ENCODE assay signal across 8 cellular contexts in the genomic region with DNA sequence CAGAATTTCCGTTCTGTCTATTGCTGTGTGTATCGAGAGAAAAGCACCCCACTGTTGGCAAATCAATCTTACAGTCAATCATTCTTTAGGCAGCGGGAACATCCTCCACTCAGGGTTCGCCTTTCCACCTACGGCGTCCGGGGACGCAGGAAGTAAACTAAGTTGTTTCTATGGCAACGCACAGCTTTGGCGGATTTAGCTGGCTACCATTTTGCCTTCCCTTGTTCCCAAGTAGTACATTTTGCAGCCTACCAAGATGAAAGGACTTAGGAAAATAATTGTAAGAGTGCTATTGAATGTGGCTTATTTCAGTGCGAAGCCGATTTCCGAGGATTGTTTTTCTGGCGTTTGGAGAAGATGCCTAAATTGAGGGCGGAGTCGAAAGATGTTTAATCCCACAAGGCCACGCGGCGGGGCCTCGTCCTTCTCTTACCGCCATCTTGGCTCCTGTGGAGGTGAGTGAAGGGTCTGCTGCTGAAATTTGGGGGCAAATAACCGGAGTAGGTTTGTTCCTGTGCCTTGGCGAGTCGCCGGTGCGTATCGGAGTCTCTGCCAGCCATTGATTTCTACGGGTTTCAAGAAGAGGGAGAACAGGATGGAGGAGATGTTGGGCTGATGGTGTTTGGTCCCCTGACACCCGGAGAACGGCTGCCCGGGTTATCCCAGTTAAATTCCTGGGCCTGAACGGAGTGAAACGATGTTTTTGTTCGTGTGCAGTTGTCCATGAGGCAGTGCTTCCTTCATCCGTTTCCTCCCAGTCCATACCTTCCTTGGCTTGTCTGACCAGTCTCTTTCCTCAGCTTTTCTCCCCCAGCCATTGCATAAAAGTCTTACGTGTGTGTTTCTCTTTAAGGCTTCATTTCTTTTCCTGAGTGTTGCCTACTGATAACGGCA. TPM values are rescaled to one million over a fixed set of nuclear protein-coding genes. Genes with fewer than 3 reads are reported as not detected.
DNase-seq lines count a peak whose midpoint lies in the region; ATAC-seq, FAIRE-seq and TF ChIP-seq lines count a peak whose summit lies in the region.

A gene (plus strand): TSS at position 424 of the 894 bp plus-strand sequence. CDS start 778 bp downstream, outside the sequence.

- peak; percentile 89 for FAIRE-seq in GM12892 (lab: Jason Lieb, UNC)

- DNase-seq in GM12892 (ENCODE audit: insufficient read length) (peak; percentile 48), NCI-H146 (lab: John Stamatoyannopoulos, UW) (peak; percentile 98), T-helper 1 cell (peak; percentile 69 to 92 (median 74)), adrenal gland (peak; percentile 85 to 94 (median 88)), heart right ventricle (peak; percentile 82 to 90), posterior cingulate gyrus (peak; percentile 74 to 97 (median 80)), upper lobe of left lung (peak; percentile 72 to 86)

- peak in 1 of 4 donors; percentile 54 for TF ChIP-seq EP300 in upper lobe of left lung (IDR thresholded peaks at IDR 0.05)

- ATAC-seq in HG02852 (IDR thresholded peaks at IDR 0.05; ENCODE audit: unreplicated experiment): peak; percentile 88
- ATAC-seq in heart right ventricle: peak; percentile 84 to 95 (median 92)
- ATAC-seq in upper lobe of left lung (ENCODE audit: low FRiP score in 2 of 2): peak; percentile 91 to 97

- H3K27me3 ChIP-seq in adrenal gland (no peaks in the 10 kb centered on the region), heart right ventricle (no peaks in the 10 kb centered on the region), upper lobe of left lung (no peaks in the 10 kb centered on the region)

- H3K36me3 ChIP-seq in adrenal gland (replicated peaks in 1 of 2) (peaks cover 0 to 38% of the 10 kb centered on the region in 2 donors), heart right ventricle (peaks cover 0 to 42% (median 28%) of the 10 kb centered on the region in 9 donors), upper lobe of left lung (peaks cover 21 to 40% (median 35%) of the 10 kb centered on the region in 4 donors)

- TF ChIP-seq CTCF in adrenal gland (IDR thresholded peaks at IDR 0.05) (no peak), heart right ventricle (IDR thresholded peaks at IDR 0.05) (no peak), upper lobe of left lung (IDR thresholded peaks at IDR 0.05) (no peak)

- 0 to 1% (median 0%) methylated on average over 24 to 37 of the region's 37 CpGs for WGBS in adrenal gland, 4 donors
- 0% methylated on average over 37 of the region's 37 CpGs for WGBS in heart right ventricle, 2 donors
- 0% methylated on average over 36 to 37 of the region's 37 CpGs for WGBS in upper lobe of left lung, 2 donors

- H3K9me3 ChIP-seq in adrenal gland (replicated peaks in 1 of 3) (no peaks in the 10 kb centered on the region), heart right ventricle (no peaks in the 10 kb centered on the region), upper lobe of left lung (no peaks in the 10 kb centered on the region)

- H3K4me3 ChIP-seq in adrenal gland (peak within 1 kb of the TSS; percentile 46 to 86 (median 62)), heart right ventricle (peak within 1 kb of the TSS; percentile 45 to 84 (median 69)), upper lobe of left lung (peak within 1 kb of the TSS; percentile 55 to 80 (median 61))

- H3K4me1 ChIP-seq in adrenal gland (replicated peaks in 1 of 2): peaks cover 31 to 51% of the 10 kb centered on the region in 2 donors
- peaks cover 12 to 50% (median 45%) of the 10 kb centered on the region in 9 donors for H3K4me1 ChIP-seq in heart right ventricle
- H3K4me1 ChIP-seq in upper lobe of left lung: peaks cover 30 to 44% (median 34%) of the 10 kb centered on the region in 4 donors

- H3K27ac ChIP-seq in adrenal gland (peak within 1 kb of the TSS; percentile 81 to 94 (median 86)), heart right ventricle (peak within 1 kb of the TSS; percentile 76 to 94 (median 86)), upper lobe of left lung (peak within 1 kb of the TSS; percentile 87 to 95 (median 88))

- intact Hi-C loops in adrenal gland (cut with DNase I) (loop anchor here in 1 of 2 donors (5.0 kb wide), 1 partner anchor 48 kb away; no protein-coding TSS in a partner anchor), heart right ventricle (cut with DNase I) (loop anchor here in 1 of 10 donors (5.0 kb wide), 1 partner anchor 43 kb away; no protein-coding TSS in a partner anchor), posterior cingulate gyrus (cut with DNase I) (loop anchor here (1.0 kb wide), 1 partner anchor 9 kb away; a partner anchor contains a TSS)

- TF ChIP-seq POLR2A in GM12892 (IDR thresholded peaks at IDR 0.05; ENCODE audit: low read depth, low read length): peak; percentile 99
- peak; percentile 69 for TF ChIP-seq POLR2A in adrenal gland (IDR thresholded peaks at IDR 0.05)
- TF ChIP-seq POLR2A in upper lobe of left lung (IDR thresholded peaks at IDR 0.05): peak; percentile 43 to 92 (median 70)

RNA-seq across cellular contexts. Expression of the gene that starts here (rescaled TPM):
- 6,724 TPM for polyA plus RNA-seq in GM12892 (2012; ENCODE audit: missing spikeins)
- total RNA-seq in adrenal gland (1,000 to 10,000 TPM in 4 of 8 donors, 100 to 1,000 TPM in 4; 564 to 1,096 (median 942) TPM), heart right ventricle (100 to 1,000 TPM; 674 to 856 (median 795) TPM), upper lobe of left lung (100 to 1,000 TPM in 5 of 6 donors, 10 to 100 TPM in 1; 80.7 to 771 (median 420) TPM)
- polyA plus RNA-seq in adrenal gland (1,000 to 10,000 TPM in 2 of 3 donors, 100 to 1,000 TPM in 1; 944 to 1,561 (median 1,277) TPM), heart right ventricle (1,000 to 10,000 TPM; 1,199 to 1,493 TPM)

Comparison
In these comparisons a context has a peak if more than half of its experiments do, and no peak if none do; other contexts are left out.
1. Peak in every context shown above with its lines: DNase-seq, ATAC-seq, H3K4me3 ChIP-seq and H3K27ac ChIP-seq.
2. DNase-seq: peak in every context shown above with its lines; median percentile 98 in NCI-H146; 88 in adrenal gland; 86 in heart right ventricle; 80 in posterior cingulate gyrus; 79 in upper lobe of left lung; 74 in T-helper 1 cell; 48 in GM12892.